ENCODE assay signal across 8 cellular contexts in genomic region chr3:101685050-101685400, GRCh38. TPM values are rescaled to one million over a fixed set of nuclear protein-coding genes. Genes with fewer than 3 reads are reported as not detected.
DNase-seq lines count a peak whose midpoint lies in the region; ATAC-seq and TF ChIP-seq lines count a peak whose summit lies in the region.

No MANE protein-coding gene starts in this region.

- in situ Hi-C loops in astrocyte of the cerebellum (cut with HindIII; ENCODE audit: low sequenced_read_pairs), result no loop called here

- TF ChIP-seq CTCF in astrocyte of the cerebellum (IDR thresholded peaks at IDR 0.05; ENCODE audit: low read depth, low read length, missing control alignments) (no peak), right lobe of liver (IDR thresholded peaks at IDR 0.05) (no peak), tibial nerve (IDR thresholded peaks at IDR 0.05) (no peak)

- peak overlapping the region; percentile 97 to 100 for H3K4me3 Mint-ChIP-seq in activated T-cell treated with anti-CD3 and anti-CD28 coated beads, Interleukin-2, amount 50 U/mL, for 72 hours

- TF ChIP-seq POLR2A in right lobe of liver (IDR thresholded peaks at IDR 0.05) (no peak), tibial nerve (IDR thresholded peaks at IDR 0.05) (no peak)

- H3K4me1 ChIP-seq in right lobe of liver (peaks cover 0 to 35% (median 10%) of the 10 kb centered on the region in 4 donors), tibial nerve (peaks cover 3 to 47% (median 26%) of the 10 kb centered on the region in 4 donors)

- H3K36me3 ChIP-seq in right lobe of liver, result peaks cover 15 to 50% (median 33%) of the 10 kb centered on the region in 4 donors
- H3K36me3 ChIP-seq in tibial nerve, result peaks cover 0 to 57% (median 18%) of the 10 kb centered on the region in 3 donors

- ATAC-seq in activated T-cell treated with anti-CD3 and anti-CD28 coated beads, Interleukin-2, amount 50 U/mL, for 72 hours (replicated peaks in 1 of 2), result no peak
- ATAC-seq in right lobe of liver (no peak), GM18511 (IDR thresholded peaks at IDR 0.05; ENCODE audit: unreplicated experiment) (no peak)

- no peaks in the 10 kb centered on the region for H3K9me3 Mint-ChIP-seq in activated T-cell treated with anti-CD3 and anti-CD28 coated beads, Interleukin-2, amount 50 U/mL, for 72 hours

- POLR2A ChIA-PET in HEK293T (lab: Yijun Ruan, JAX), result interaction anchor here (1.0 to 2.9 kb wide), 5 partner anchors 8 to 111 kb away, joined by 3 to 57 read pairs (median 6); partner anchors contain the start of genes CEP97, PCNP and ZBTB11

- H3K27ac ChIP-seq in right lobe of liver (peak overlapping the region in 2 of 3 donors; percentile 92 to 94), tibial nerve (peak overlapping the region in 3 of 4 donors; percentile 91 to 95 (median 94))

- peak overlapping the region; percentile 99 for H3K27ac Mint-ChIP-seq in activated T-cell treated with anti-CD3 and anti-CD28 coated beads, Interleukin-2, amount 50 U/mL, for 72 hours

- H3K27me3 ChIP-seq in right lobe of liver (no peaks in the 10 kb centered on the region), tibial nerve (no peaks in the 10 kb centered on the region)

- H3K4me3 ChIP-seq in astrocyte of the cerebellum (ENCODE audit: low read depth, low read length) (peak overlapping the region; percentile 89), right lobe of liver (peak overlapping the region; percentile 59 to 81 (median 60)), tibial nerve (peak overlapping the region; percentile 56 to 70 (median 64))

- intact Hi-C loops in right lobe of liver (cut with DNase I), result no loop called here

- CTCF ChIA-PET in HEK293T (lab: Yijun Ruan, JAX), result interaction anchor here (0.6 kb wide), 1 partner anchor 139 kb away, joined by 4 read pairs; no protein-coding TSS in a partner anchor

- peaks cover 49% of the 10 kb centered on the region for H3K4me1 Mint-ChIP-seq in activated T-cell treated with anti-CD3 and anti-CD28 coated beads, Interleukin-2, amount 50 U/mL, for 72 hours (ENCODE audit: low read depth)

- DNase-seq in activated T-cell treated with anti-CD3 and anti-CD28 coated beads, Interleukin-2, amount 50 U/mL, for 72 hours, result no peak
- DNase-seq in activated T-cell treated with anti-CD3 and anti-CD28 coated beads for 4 hours, result no peak
- DNase-seq in astrocyte of the cerebellum (ENCODE audit: low read depth), result no peak
- DNase-seq in right lobe of liver, result no peak
- DNase-seq in tibial nerve (ENCODE audit: low spot score in 2 of 2), result no peak
- DNase-seq in HEK293T (ENCODE audit: extremely low spot score), result no peak
- no peak for DNase-seq in amniotic stem cell (lab: John Stamatoyannopoulos, UW)

- H3K36me3 Mint-ChIP-seq in activated T-cell treated with anti-CD3 and anti-CD28 coated beads, Interleukin-2, amount 50 U/mL, for 72 hours (ENCODE audit: insufficient read depth in 2 of 2), result peaks cover 24 to 44% of the 10 kb centered on the region in 2 donors

- TF ChIP-seq EP300 in tibial nerve (IDR thresholded peaks at IDR 0.05), result no peak

- no peaks in the 10 kb centered on the region for H3K27me3 Mint-ChIP-seq in activated T-cell treated with anti-CD3 and anti-CD28 coated beads, Interleukin-2, amount 50 U/mL, for 72 hours (ENCODE audit: low read depth)

- H3K9me3 ChIP-seq in right lobe of liver, result no peaks in the 10 kb centered on the region
- H3K9me3 ChIP-seq in tibial nerve, result no peaks in the 10 kb centered on the region

TF ChIP-seq in HEK293T, 16 proteins besides CTCF, POLR2A, EP300 and RAD21:
- TF ChIP-seq BHLHE40 (IDR thresholded peaks at IDR 0.05; ENCODE audit: borderline replicate concordance) (no peak), FOXK2 (IDR thresholded peaks at IDR 0.05) (no peak)

RNA-seq across cellular contexts. Expression of gene RPL24, which starts 1.5 kb away (rescaled TPM):
- total RNA-seq in activated T-cell treated with anti-CD3 and anti-CD28 coated beads, Interleukin-2, amount 50 U/mL, for 72 hours, result 1,000 to 10,000 TPM; 1,492 to 1,529 TPM
- total RNA-seq in right lobe of liver, result 100 to 1,000 TPM; 336 to 620 (median 364) TPM
- 1,000 to 10,000 TPM; 1,024 to 1,620 (median 1,272) TPM for total RNA-seq in tibial nerve

RNA-seq across cellular contexts. Expression of gene ZBTB11, which starts 8.1 kb away (rescaled TPM):
- 10 to 100 TPM; 26.8 to 31.9 TPM for total RNA-seq in activated T-cell treated with anti-CD3 and anti-CD28 coated beads, Interleukin-2, amount 50 U/mL, for 72 hours
- total RNA-seq in right lobe of liver (1 to 10 TPM; 5.4 to 8.5 (median 7.9) TPM), tibial nerve (10 to 100 TPM; 18.3 to 20.5 (median 19.6) TPM)

RNA-seq across cellular contexts. Expression of gene CEP97, which starts 39.4 kb away (rescaled TPM):
- total RNA-seq in activated T-cell treated with anti-CD3 and anti-CD28 coated beads, Interleukin-2, amount 50 U/mL, for 72 hours, result 10 to 100 TPM; 19.2 to 23.5 TPM
- total RNA-seq in right lobe of liver (1 to 10 TPM; 2.2 to 3.8 (median 2.7) TPM), tibial nerve (10 to 100 TPM; 11.2 to 20.8 (median 14.1) TPM)
